ENCODE assay signal across 8 cellular contexts in genomic region chr4:77156533-77156911, GRCh38. TPM values are rescaled to one million over a fixed set of nuclear protein-coding genes. Genes with fewer than 3 reads are reported as not detected.
DNase-seq lines count a peak whose midpoint lies in the region; ATAC-seq and TF ChIP-seq lines count a peak whose summit lies in the region.

No MANE protein-coding gene starts in this region.

- H2AFZ ChIP-seq in OCI-LY1 (ENCODE audit: low read length) = no peak overlapping the region

- H3K9me2 ChIP-seq in OCI-LY1 (ENCODE audit: low read depth, low read length) = no peaks in the 10 kb centered on the region

- H3K27ac Mint-ChIP-seq in activated T-cell treated with anti-CD3 and anti-CD28 coated beads, Interleukin-2, amount 50 U/mL, for 24 hours = peak overlapping the region; percentile 99

- peaks cover 7% of the 10 kb centered on the region for H3K36me3 Mint-ChIP-seq in activated T-cell treated with anti-CD3 and anti-CD28 coated beads, Interleukin-2, amount 50 U/mL, for 24 hours (ENCODE audit: low read depth)

- H3K27ac ChIP-seq in OCI-LY1 (ENCODE audit: low read depth, low read length, poor library complexity, severe bottlenecking) (peak overlapping the region; percentile 100), esophagus (ENCODE audit: low read depth in 2 of 2, low read length in 1 of 2) (peak overlapping the region; percentile 91 to 97)

- H3K9me3 Mint-ChIP-seq in activated T-cell treated with anti-CD3 and anti-CD28 coated beads, Interleukin-2, amount 50 U/mL, for 24 hours = no peaks in the 10 kb centered on the region

- ATAC-seq in GM21526 (IDR thresholded peaks at IDR 0.05; ENCODE audit: low FRiP score, unreplicated experiment) = peak; percentile 87

- H3K4me1 Mint-ChIP-seq in activated T-cell treated with anti-CD3 and anti-CD28 coated beads, Interleukin-2, amount 50 U/mL, for 24 hours (ENCODE audit: low read depth) = peaks cover 31% of the 10 kb centered on the region

- peaks cover 40% of the 10 kb centered on the region for H3K36me3 ChIP-seq in OCI-LY1 (ENCODE audit: insufficient read depth, low read length)
- H3K36me3 ChIP-seq in esophagus (ENCODE audit: control insufficient read depth in 2 of 2, insufficient read depth in 2 of 2, low read length in 1 of 2) = no peaks in the 10 kb centered on the region
- no peaks in the 10 kb centered on the region for H3K36me3 ChIP-seq in mucosa of stomach (ENCODE audit: control insufficient read depth, insufficient read depth, low read length)

- H3K4me3 ChIP-seq in OCI-LY1 (ENCODE audit: low read depth, low read length, poor library complexity, severe bottlenecking) (peak overlapping the region; percentile 91), esophagus (ENCODE audit: low read depth in 1 of 2, low read length in 2 of 2) (peak overlapping the region; percentile 83 to 99), mucosa of stomach (ENCODE audit: low read length) (peak overlapping the region; percentile 93)

- peak overlapping the region; percentile 86 for H3K4me2 ChIP-seq in OCI-LY1 (ENCODE audit: low read length)

- 0% methylated on average over 17 of the region's 17 CpGs for WGBS in esophagus, 2 donors

- H3K9ac ChIP-seq in OCI-LY1 (ENCODE audit: low read length) = peak overlapping the region; percentile 96
- peak overlapping the region; percentile 93 for H3K9ac ChIP-seq in mucosa of stomach (ENCODE audit: low read length)

- H3K4me3 Mint-ChIP-seq in activated T-cell treated with anti-CD3 and anti-CD28 coated beads, Interleukin-2, amount 50 U/mL, for 24 hours = peak overlapping the region; percentile 97

- DNase-seq in DMS114 treated with DMSO at 0.1 percent for 48 hours (lab: John Stamatoyannopoulos, UW; ENCODE audit: unreplicated experiment) = peak; percentile 80
- peak; percentile 97 for DNase-seq in HuH-7 (ENCODE audit: low spot score)
- DNase-seq in activated T-cell treated with anti-CD3 and anti-CD28 coated beads, Interleukin-2, amount 50 U/mL, for 24 hours = no peak
- DNase-seq in stimulated activated CD8-positive, alpha-beta memory T cell treated with anti-CD3 and anti-CD28 coated beads, Interleukin-7, amount 100 ng/mL, for 1 hour (ENCODE audit: low read depth in 2 of 2) = peak; percentile 93

- H3K27me3 Mint-ChIP-seq in activated T-cell treated with anti-CD3 and anti-CD28 coated beads, Interleukin-2, amount 50 U/mL, for 24 hours = no peaks in the 10 kb centered on the region

- H4K20me1 ChIP-seq in OCI-LY1 (ENCODE audit: insufficient read depth, low read length) = no peaks in the 10 kb centered on the region

- H3K27me3 ChIP-seq in OCI-LY1 (ENCODE audit: insufficient read depth, low read length) = no peaks in the 10 kb centered on the region
- no peaks in the 10 kb centered on the region for H3K27me3 ChIP-seq in esophagus (ENCODE audit: control insufficient read depth in 1 of 2, insufficient read depth in 2 of 2, low read length in 2 of 2)
- no peaks in the 10 kb centered on the region for H3K27me3 ChIP-seq in mucosa of stomach (ENCODE audit: control insufficient read depth, insufficient read depth, low read length)

- peaks cover 32% of the 10 kb centered on the region for H3K79me2 ChIP-seq in OCI-LY1 (ENCODE audit: insufficient read depth, low read length)

- TF ChIP-seq CTCF in OCI-LY1 (IDR thresholded peaks at IDR 0.05; ENCODE audit: low read length) = no peak

- peaks cover 10% of the 10 kb centered on the region for H3F3A ChIP-seq in OCI-LY1 (ENCODE audit: insufficient read depth, low read length)

- H3K9me3 ChIP-seq in OCI-LY1 (ENCODE audit: low read length) (no peaks in the 10 kb centered on the region), esophagus (ENCODE audit: control insufficient read depth in 2 of 2, insufficient read depth in 1 of 2, low read depth in 1 of 2, low read length in 1 of 2) (no peaks in the 10 kb centered on the region), mucosa of stomach (ENCODE audit: control insufficient read depth, low read length) (no peaks in the 10 kb centered on the region)

- H3K4me1 ChIP-seq in OCI-LY1 (ENCODE audit: insufficient read depth, low read length, severe bottlenecking) (peaks cover 72% of the 10 kb centered on the region), esophagus (ENCODE audit: control insufficient read depth in 2 of 2, insufficient read depth in 2 of 2, low read length in 1 of 2) (peaks cover 0 to 2% of the 10 kb centered on the region in 2 donors), mucosa of stomach (ENCODE audit: control insufficient read depth, insufficient read depth, low read length) (peaks cover 16% of the 10 kb centered on the region)

RNA-seq across cellular contexts. Expression of gene CCNG2, which starts 0.5 kb away (rescaled TPM):
- polyA plus RNA-seq in esophagus = 100 to 1,000 TPM in 1 of 2 donors, 10 to 100 TPM in 1; 64.9 to 134 TPM
